Comparison of ENCODE assay signal across 18 cellular contexts in the genomic region with DNA sequence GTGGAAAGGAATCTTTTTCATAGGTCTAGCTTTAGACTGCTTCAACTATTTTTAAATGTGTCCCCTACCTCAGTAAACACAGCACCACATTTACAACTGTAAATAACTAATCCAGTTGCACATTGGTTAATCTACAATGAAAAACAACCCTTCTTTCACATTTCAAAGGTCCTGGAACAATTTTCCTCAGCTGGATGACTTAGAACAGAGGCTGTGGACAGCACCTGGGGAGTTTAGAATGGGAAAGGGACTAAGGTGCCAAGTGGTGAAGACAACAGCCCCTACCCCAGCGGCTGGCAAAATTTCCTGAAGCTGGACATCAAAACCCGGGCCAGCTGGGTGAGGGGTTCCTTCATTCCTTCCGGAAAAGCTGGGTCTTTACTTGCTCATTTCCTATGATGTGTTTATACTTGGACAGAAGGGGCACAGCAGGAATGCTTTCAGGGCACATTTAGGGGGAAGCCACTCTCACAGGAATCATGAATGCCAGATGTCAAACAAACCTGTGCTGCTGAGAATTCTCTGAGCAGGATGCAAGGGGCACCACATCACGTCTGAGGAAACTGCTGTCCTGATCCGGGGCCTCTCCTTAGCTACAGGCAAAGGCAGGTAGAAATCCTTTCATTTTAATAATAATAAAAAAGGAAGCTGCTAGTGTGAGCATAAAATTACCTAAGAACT.
DNase-seq lines count a peak whose midpoint lies in the region; TF ChIP-seq lines count a peak whose summit lies in the region.
"Had no signal": no experiment of that assay in that cellular context is flagged by ENCODE, and none has a peak within 500 bp of the region (broad histone marks: within the 10 kb centered on the region; RNA-seq: fewer than 3 reads in every experiment).

No MANE protein-coding gene starts in this region.

- no peak for TF ChIP-seq RAD21 in Ishikawa (IDR thresholded peaks at IDR 0.05; ENCODE audit: low read depth)

- H3K9me3 ChIP-seq in endodermal cell (ENCODE audit: control insufficient read depth, low read length) (no peaks in the 10 kb centered on the region), neural progenitor cell (ENCODE audit: low read depth) (no peaks in the 10 kb centered on the region)
- H3K9me3 ChIP-seq: tibial artery had no signal

- TF ChIP-seq CTCF in endodermal cell (conservative IDR thresholded peaks at IDR 0.05), result no peak
- TF ChIP-seq CTCF in neural progenitor cell (IDR thresholded peaks at IDR 0.05), result no peak

- H2AFZ ChIP-seq in neural progenitor cell (replicated peaks), result no peak overlapping the region

- H3F3A ChIP-seq in neural progenitor cell (ENCODE audit: low read depth), result peaks cover 40% of the 10 kb centered on the region

- H3K27ac Mint-ChIP-seq in endodermal cell, result no peak overlapping the region
- peak overlapping the region; percentile 72 for H3K27ac Mint-ChIP-seq in neural progenitor cell
- H3K27ac Mint-ChIP-seq in T-helper 2 cell treated with Interferon-gamma antibody and Interleukin-4, amounts not matched to agents 5 μg/mL and 100 μg/mL, for 36 hours, result no peak overlapping the region
- H3K27ac Mint-ChIP-seq: activated CD8-positive, alpha-beta T cell treated with anti-CD3 and anti-CD28 coated beads, Interleukin-2, amount 10 ng/mL, durations not matched to agents 7 days and 5 days; CD4-positive, CD25-positive, alpha-beta regulatory T cell; memory B cell; stimulated activated naive CD8-positive, alpha-beta T cell treated with anti-CD3 and anti-CD28 coated beads, Interleukin-15, Interleukin-2, amounts not matched to agents 100 ng/mL and 50 ng/mL, for 24 hours had no signal

- H3K4me1 ChIP-seq in endodermal cell (ENCODE audit: control insufficient read depth, insufficient read depth, low read length), result no peaks in the 10 kb centered on the region
- peaks cover 57% of the 10 kb centered on the region for H3K4me1 ChIP-seq in neural progenitor cell
- H3K4me1 ChIP-seq: tibial artery had no signal

- H3K27me3 Mint-ChIP-seq in endodermal cell (ENCODE audit: insufficient read depth), result no peaks in the 10 kb centered on the region
- H3K27me3 Mint-ChIP-seq in neural progenitor cell (ENCODE audit: insufficient read depth, low read depth), result no peaks in the 10 kb centered on the region
- no peaks in the 10 kb centered on the region for H3K27me3 Mint-ChIP-seq in T-helper 2 cell treated with Interferon-gamma antibody and Interleukin-4, amounts not matched to agents 5 μg/mL and 100 μg/mL, for 36 hours (ENCODE audit: low read depth)
- H3K27me3 Mint-ChIP-seq: memory B cell had no signal

- peak overlapping the region; percentile 69 for H3K4me2 ChIP-seq in neural progenitor cell

- no peaks in the 10 kb centered on the region for H3K36me3 ChIP-seq in endodermal cell (ENCODE audit: control insufficient read depth, insufficient read depth, low read length)
- H3K36me3 ChIP-seq in neural progenitor cell, result no peaks in the 10 kb centered on the region
- H3K36me3 ChIP-seq: tibial artery had no signal

- H3K4me3 Mint-ChIP-seq in endodermal cell, result no peak overlapping the region
- peak overlapping the region; percentile 37 for H3K4me3 Mint-ChIP-seq in neural progenitor cell
- H3K4me3 Mint-ChIP-seq in T-helper 2 cell treated with Interferon-gamma antibody and Interleukin-4, amounts not matched to agents 5 μg/mL and 100 μg/mL, for 36 hours, result no peak overlapping the region
- H3K4me3 Mint-ChIP-seq: activated CD8-positive, alpha-beta T cell treated with anti-CD3 and anti-CD28 coated beads, Interleukin-2, amount 10 ng/mL, durations not matched to agents 7 days and 5 days; memory B cell; stimulated activated naive CD8-positive, alpha-beta T cell treated with anti-CD3 and anti-CD28 coated beads, Interleukin-15, Interleukin-2, amounts not matched to agents 100 ng/mL and 50 ng/mL, for 24 hours had no signal

- H3K4me1 Mint-ChIP-seq in endodermal cell (peaks cover 19% of the 10 kb centered on the region), neural progenitor cell (peaks cover 75% of the 10 kb centered on the region)
- H3K4me1 Mint-ChIP-seq in T-helper 2 cell treated with Interferon-gamma antibody and Interleukin-4, amounts not matched to agents 5 μg/mL and 100 μg/mL, for 36 hours (ENCODE audit: low read depth), result no peaks in the 10 kb centered on the region
- H3K4me1 Mint-ChIP-seq: memory B cell had no signal

- H4K20me1 ChIP-seq in neural progenitor cell (ENCODE audit: low read depth), result no peaks in the 10 kb centered on the region

- DNase-seq in NCI-H69 (lab: John Stamatoyannopoulos, UW) (peak; percentile 97), endodermal cell (no peak), neural progenitor cell (ENCODE audit: low spot score) (peak; percentile 30), head of caudate nucleus (no peak)
- DNase-seq in activated CD4-positive, CD25-positive, alpha-beta regulatory T cell (lab: John Stamatoyannopoulos, UW), result no peak
- DNase-seq in T-helper 2 cell treated with Interferon-gamma antibody and Interleukin-4, amounts not matched to agents 5 μg/mL and 100 μg/mL, for 36 hours (ENCODE audit: low spot score), result no peak
- DNase-seq: activated CD4-positive, alpha-beta T cell treated with anti-CD3 and anti-CD28 coated beads for 1 hour; activated CD8-positive, alpha-beta T cell treated with anti-CD3 and anti-CD28 coated beads, Interleukin-2, amount 10 ng/mL, durations not matched to agents 7 days and 5 days; activated gamma-delta T cell; CD4-positive, CD25-positive, alpha-beta regulatory T cell; kidney glomerular epithelial cell; NCI-H2029 treated with DMSO at 0.1 percent for 48 hours; NCI-H526 treated with DMSO at 0.1 percent for 48 hours; stimulated activated CD4-positive, alpha-beta T cell treated with anti-CD3 and anti-CD28 coated beads, Interleukin-4, amount 100 ng/mL, for 4 hours; tibial artery had no signal

- no peaks in the 10 kb centered on the region for H3K27me3 ChIP-seq in endodermal cell (ENCODE audit: control insufficient read depth, insufficient read depth, low read length, poor library complexity, severe bottlenecking)
- H3K27me3 ChIP-seq in neural progenitor cell, result no peaks in the 10 kb centered on the region
- H3K27me3 ChIP-seq: tibial artery had no signal

- H3K36me3 Mint-ChIP-seq in endodermal cell (ENCODE audit: low read depth) (no peaks in the 10 kb centered on the region), neural progenitor cell (peaks cover 3% of the 10 kb centered on the region)
- H3K36me3 Mint-ChIP-seq in T-helper 2 cell treated with Interferon-gamma antibody and Interleukin-4, amounts not matched to agents 5 μg/mL and 100 μg/mL, for 36 hours (ENCODE audit: low read depth), result no peaks in the 10 kb centered on the region
- H3K36me3 Mint-ChIP-seq: CD4-positive, CD25-positive, alpha-beta regulatory T cell; memory B cell had no signal

- H3K9me3 Mint-ChIP-seq in endodermal cell, result no peaks in the 10 kb centered on the region
- no peaks in the 10 kb centered on the region for H3K9me3 Mint-ChIP-seq in neural progenitor cell
- no peaks in the 10 kb centered on the region for H3K9me3 Mint-ChIP-seq in T-helper 2 cell treated with Interferon-gamma antibody and Interleukin-4, amounts not matched to agents 5 μg/mL and 100 μg/mL, for 36 hours
- H3K9me3 Mint-ChIP-seq: memory B cell; stimulated activated naive CD8-positive, alpha-beta T cell treated with anti-CD3 and anti-CD28 coated beads, Interleukin-15, Interleukin-2, amounts not matched to agents 100 ng/mL and 50 ng/mL, for 24 hours had no signal

- intact Hi-C loops in head of caudate nucleus (cut with DNase I), result loop anchor here (10.0 kb wide), 1 partner anchor 102 kb away; no protein-coding TSS in a partner anchor

- TF ChIP-seq EP300 in Ishikawa (IDR thresholded peaks at IDR 0.05; ENCODE audit: borderline replicate concordance), result peak; percentile 42; the same call in 1 of the 2 replicates

- H3K4me3 ChIP-seq in endodermal cell (ENCODE audit: low read length), result no peak overlapping the region
- H3K4me3 ChIP-seq in neural progenitor cell, result no peak overlapping the region
- H3K4me3 ChIP-seq: tibial artery had no signal

- H3K27ac ChIP-seq in endodermal cell (ENCODE audit: low read depth, low read length) (peak overlapping the region; percentile 89), neural progenitor cell (peak overlapping the region; percentile 82)
- H3K27ac ChIP-seq: tibial artery had no signal

- H3K9ac ChIP-seq in endodermal cell (ENCODE audit: extremely low read depth, low read length, poor library complexity, severe bottlenecking) (no peak overlapping the region), neural progenitor cell (no peak overlapping the region)

- WGBS in endodermal cell (ENCODE audit: insufficient coverage in 1 of 2, insufficient read length in 1 of 2), 2 experiments, result 23 to 61% methylated on average over 2 to 5 of the region's 5 CpGs

- no peaks in the 10 kb centered on the region for H3K79me2 ChIP-seq in neural progenitor cell (ENCODE audit: low read depth)

TF ChIP-seq in Ishikawa, 13 proteins besides CTCF, POLR2A, EP300 and RAD21:
- no peak for TF ChIP-seq ZBTB7A (IDR thresholded peaks at IDR 0.05; ENCODE audit: low read depth)
- TF ChIP-seq TCF12 (IDR thresholded peaks at IDR 0.05; ENCODE audit: low read depth), result peak; percentile 46; the same call in 1 of the 2 replicates
- peak; percentile 75 for TF ChIP-seq NFIC (IDR thresholded peaks at IDR 0.05)
- 0 out of 2 replicates have a peak, but pooled peaks have one; percentile 19 for TF ChIP-seq TEAD4 (IDR thresholded peaks at IDR 0.05)
- TF ChIP-seq CEBPB (IDR thresholded peaks at IDR 0.05), result no peak
- TF ChIP-seq CREB1 (IDR thresholded peaks at IDR 0.05; ENCODE audit: low read depth), result no peak
- TF ChIP-seq, protein P1, sequence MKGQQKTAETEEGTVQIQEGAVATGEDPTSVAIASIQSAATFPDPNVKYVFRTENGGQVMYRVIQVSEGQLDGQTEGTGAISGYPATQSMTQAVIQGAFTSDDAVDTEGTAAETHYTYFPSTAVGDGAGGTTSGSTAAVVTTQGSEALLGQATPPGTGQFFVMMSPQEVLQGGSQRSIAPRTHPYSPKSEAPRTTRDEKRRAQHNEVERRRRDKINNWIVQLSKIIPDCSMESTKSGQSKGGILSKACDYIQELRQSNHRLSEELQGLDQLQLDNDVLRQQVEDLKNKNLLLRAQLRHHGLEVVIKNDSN (IDR thresholded peaks at IDR 0.05), result no peak

Comparison
In these comparisons a context has a peak if more than half of its experiments do, and no peak if none do; other contexts are left out.
1. DNase-seq: peak in NCI-H69 (single experiment) and neural progenitor cell (single experiment); none in endodermal cell (single experiment), activated CD4-positive, CD25-positive, alpha-beta regulatory T cell (0 of 4), head of caudate nucleus (0 of 42) and T-helper 2 cell treated with Interferon-gamma antibody and Interleukin-4, amounts not matched to agents 5 μg/mL and 100 μg/mL, for 36 hours (single experiment).